In the genomic region with DNA sequence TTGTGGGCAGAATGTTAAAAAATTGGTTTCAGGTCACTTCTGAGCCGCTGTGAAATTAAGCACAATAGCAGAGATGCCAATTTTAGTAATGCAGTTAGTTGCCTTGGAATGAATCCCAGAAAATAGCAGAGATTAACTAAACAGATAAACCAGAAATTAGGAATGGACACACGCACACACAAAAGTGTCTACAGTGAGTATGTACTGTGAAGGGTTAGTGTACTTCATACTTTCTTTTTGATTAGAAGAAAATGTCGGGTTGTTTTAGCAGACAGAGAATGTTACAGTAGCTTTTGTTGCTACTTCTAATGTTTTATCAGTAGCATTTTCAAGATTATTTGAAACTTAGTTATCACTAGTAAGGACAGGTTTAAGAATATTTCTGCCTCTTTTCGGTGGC, we compare ENCODE assay signal across 14 cellular contexts.
A peak's percentile ranks its signal among the peaks of the same experiment; 100 is the strongest.
DNase-seq lines count a peak whose midpoint lies in the region; ATAC-seq and TF ChIP-seq lines count a peak whose summit lies in the region.
"Had no signal": no experiment of that assay in that cellular context is flagged by ENCODE, and none has a peak within 500 bp of the region (broad histone marks: within the 10 kb centered on the region; RNA-seq: fewer than 3 reads in every experiment).

No MANE protein-coding gene starts in this region.

- peak overlapping the region; percentile 26 to 73 for H3K27ac ChIP-seq in breast epithelium
- H3K27ac ChIP-seq in right lobe of liver = peak overlapping the region; percentile 62 to 91 (median 65)
- no peak overlapping the region for H3K27ac ChIP-seq in Karpas-422 (ENCODE audit: low read length)
- H3K27ac ChIP-seq: BLaER1 had no signal

- H3K9me2 ChIP-seq in Karpas-422 (replicated peaks; ENCODE audit: insufficient read depth, low read length) = no peaks in the 10 kb centered on the region

- no peak overlapping the region for H3K9ac ChIP-seq in Karpas-422 (ENCODE audit: low read length)
- H3K9ac ChIP-seq: BLaER1 had no signal

- no peak overlapping the region for H3K4me2 ChIP-seq in Karpas-422 (ENCODE audit: low read depth, low read length, poor library complexity, severe bottlenecking)
- H3K4me2 ChIP-seq: BLaER1 had no signal

- H2AFZ ChIP-seq in Karpas-422 (ENCODE audit: low read length) = no peak overlapping the region

- no peaks in the 10 kb centered on the region for H3K36me3 ChIP-seq in breast epithelium
- H3K36me3 ChIP-seq in right lobe of liver = no peaks in the 10 kb centered on the region
- no peaks in the 10 kb centered on the region for H3K36me3 ChIP-seq in Karpas-422 (ENCODE audit: insufficient read depth, low read length)
- H3K36me3 ChIP-seq: BLaER1, thyroid gland had no signal

- H3K27me3 ChIP-seq in breast epithelium = peaks cover 0 to 9% of the 10 kb centered on the region in 2 donors
- H3K27me3 ChIP-seq in right lobe of liver = no peaks in the 10 kb centered on the region
- H3K27me3 ChIP-seq in Karpas-422 (ENCODE audit: low read length) = no peaks in the 10 kb centered on the region
- H3K27me3 ChIP-seq: BLaER1, thyroid gland had no signal

- TF ChIP-seq POLR2A in breast epithelium (IDR thresholded peaks at IDR 0.05) (no peak), right lobe of liver (IDR thresholded peaks at IDR 0.05) (peak; percentile 70)

- no peaks in the 10 kb centered on the region for H3K79me2 ChIP-seq in Karpas-422 (ENCODE audit: low read length)

- H3K9me3 ChIP-seq in breast epithelium (no peaks in the 10 kb centered on the region), right lobe of liver (no peaks in the 10 kb centered on the region), Karpas-422 (ENCODE audit: low read length) (no peaks in the 10 kb centered on the region)
- H3K9me3 ChIP-seq: thyroid gland had no signal

- no peaks in the 10 kb centered on the region for H4K20me1 ChIP-seq in Karpas-422 (ENCODE audit: insufficient read depth, low read depth, low read length)
- H4K20me1 ChIP-seq: BLaER1 had no signal

- ATAC-seq in right lobe of liver = peak; percentile 74 to 83 (median 77)
- ATAC-seq in GM21576 (IDR thresholded peaks at IDR 0.05; ENCODE audit: unreplicated experiment) = no peak
- ATAC-seq: T-cell had no signal

- DNase-seq in A172 (ENCODE audit: low spot score) = peak; percentile 5
- no peak for DNase-seq in HFF-Myc (ENCODE audit: extremely low read depth, low read depth)
- no peak for DNase-seq in breast epithelium (ENCODE audit: low spot score in 2 of 2)
- DNase-seq in right lobe of liver = no peak
- DNase-seq in NCI-H748 treated with DMSO at 0.1 percent for 48 hours (lab: John Stamatoyannopoulos, UW) = no peak
- no peak for DNase-seq in activated gamma-delta T cell treated with Interleukin-2 at 50 U/mL for 16 hours
- no peak for DNase-seq in Karpas-422
- DNase-seq: activated CD8-positive, alpha-beta memory T cell treated with anti-CD3 and anti-CD28 coated beads, Interleukin-2, amount 50 U/mL, for 48 hours; cortex of kidney; stimulated activated CD4-positive, alpha-beta T cell treated with anti-CD3 and anti-CD28 coated beads, Interleukin-4, amount 100 ng/mL, for 24 hours; T-cell; thyroid gland had no signal

- no peak for TF ChIP-seq CTCF in HFF-Myc (IDR thresholded peaks at IDR 0.05; ENCODE audit: low read depth, low read length, missing control alignments)
- no peak for TF ChIP-seq CTCF in breast epithelium (IDR thresholded peaks at IDR 0.05)
- no peak for TF ChIP-seq CTCF in right lobe of liver (IDR thresholded peaks at IDR 0.05)

- 25% methylated on average over 4 of the region's 4 CpGs for WGBS in right lobe of liver (ENCODE audit: insufficient coverage, low coverage, low lambda C conversion rate, missing lambda C conversion rate)

- intact Hi-C loops in breast epithelium (cut with DNase I; ENCODE audit: low total_unique reads) (no loop called here), right lobe of liver (cut with DNase I) (no loop called here)

- H3K4me3 ChIP-seq in HFF-Myc (replicated peaks; ENCODE audit: low read depth, low read length) (peak overlapping the region; percentile 62), breast epithelium (peak overlapping the region; percentile 63 to 79 (median 70)), right lobe of liver (peak overlapping the region; percentile 0 to 64 (median 59)), Karpas-422 (ENCODE audit: low read length) (no peak overlapping the region)
- H3K4me3 ChIP-seq: BLaER1, thyroid gland had no signal

- H3K4me1 ChIP-seq in breast epithelium (no peaks in the 10 kb centered on the region), right lobe of liver (peaks cover 0 to 6% (median 0%) of the 10 kb centered on the region in 4 donors), Karpas-422 (ENCODE audit: low read length) (no peaks in the 10 kb centered on the region)
- H3K4me1 ChIP-seq: BLaER1 had no signal
